8 cellular contexts compared by ENCODE assay signal in genomic region chr14:102096569-102097188, GRCh38. TPM values are rescaled to one million over a fixed set of nuclear protein-coding genes. Genes with fewer than 3 reads are reported as not detected.
DNase-seq lines count a peak whose midpoint lies in the region; ATAC-seq and TF ChIP-seq lines count a peak whose summit lies in the region.

No MANE protein-coding gene starts in this region.

- no peaks in the 10 kb centered on the region for H4K20me1 ChIP-seq in fibroblast of lung (ENCODE audit: control insufficient read depth, extremely low read depth, insufficient read depth, low read length)

- no peaks in the 10 kb centered on the region for H3K36me3 ChIP-seq in fibroblast of lung (ENCODE audit: control insufficient read depth, insufficient read depth, low read length)

- H3K4me3 Mint-ChIP-seq in activated T-cell treated with anti-CD3 and anti-CD28 coated beads, Interleukin-2, amount 50 U/mL, for 72 hours, result peak overlapping the region; percentile 39 to 41
- peak overlapping the region in 2 of 3 experiments; percentile 22 to 26 for H3K4me3 Mint-ChIP-seq in nephron

- H3K27me3 Mint-ChIP-seq in activated T-cell treated with anti-CD3 and anti-CD28 coated beads, Interleukin-2, amount 50 U/mL, for 72 hours (ENCODE audit: low read depth), result no peaks in the 10 kb centered on the region
- no peaks in the 10 kb centered on the region for H3K27me3 Mint-ChIP-seq in nephron (ENCODE audit: low read depth)

- peak overlapping the region; percentile 47 for H3K4me2 ChIP-seq in fibroblast of lung (ENCODE audit: extremely low read depth, insufficient read depth, low read length)

- peaks cover 27% of the 10 kb centered on the region for H3K4me1 Mint-ChIP-seq in activated T-cell treated with anti-CD3 and anti-CD28 coated beads, Interleukin-2, amount 50 U/mL, for 72 hours (ENCODE audit: low read depth)
- H3K4me1 Mint-ChIP-seq in nephron, result peaks cover 7% of the 10 kb centered on the region

- no peaks in the 10 kb centered on the region for H3K9me3 ChIP-seq in fibroblast of lung (ENCODE audit: control insufficient read depth, insufficient read depth, low read depth, low read length)

- H2AFZ ChIP-seq in fibroblast of lung (ENCODE audit: low read length), result no peak overlapping the region

- H3K36me3 Mint-ChIP-seq in activated T-cell treated with anti-CD3 and anti-CD28 coated beads, Interleukin-2, amount 50 U/mL, for 72 hours (ENCODE audit: insufficient read depth in 2 of 2), result no peaks in the 10 kb centered on the region
- no peaks in the 10 kb centered on the region for H3K36me3 Mint-ChIP-seq in nephron (ENCODE audit: low read depth)

- H3K9me3 Mint-ChIP-seq in activated T-cell treated with anti-CD3 and anti-CD28 coated beads, Interleukin-2, amount 50 U/mL, for 72 hours, result no peaks in the 10 kb centered on the region
- H3K9me3 Mint-ChIP-seq in nephron, result no peaks in the 10 kb centered on the region

- H3K27ac Mint-ChIP-seq in activated T-cell treated with anti-CD3 and anti-CD28 coated beads, Interleukin-2, amount 50 U/mL, for 72 hours, result no peak overlapping the region
- peak overlapping the region; percentile 59 to 81 (median 72) for H3K27ac Mint-ChIP-seq in nephron

- H3K27ac ChIP-seq in fibroblast of lung (ENCODE audit: insufficient read depth, low read length), result no peak overlapping the region

- no peak overlapping the region for H3K4me3 ChIP-seq in fibroblast of lung (replicated peaks in 1 of 4; ENCODE audit: control extremely low read depth in 1 of 4, insufficient read depth in 1 of 4, low read depth in 3 of 4, low read length in 4 of 4)

- H3K79me2 ChIP-seq in fibroblast of lung (ENCODE audit: control insufficient read depth, insufficient read depth, low read length), result no peaks in the 10 kb centered on the region

- TF ChIP-seq CTCF in fibroblast of lung (conservative IDR thresholded peaks at IDR 0.05 in 1 of 2, IDR thresholded peaks at IDR 0.05 in 1 of 2; ENCODE audit: low read depth in 1 of 2, low read length in 2 of 2) (peak; percentile 76 to 84), nephron (IDR thresholded peaks at IDR 0.05; ENCODE audit: unreplicated experiment in 3 of 3) (peak; percentile 82 to 86 (median 84))

- no peaks in the 10 kb centered on the region for H3K27me3 ChIP-seq in fibroblast of lung (ENCODE audit: control insufficient read depth, insufficient read depth, low read length)

- DNase-seq in COLO668 (lab: John Stamatoyannopoulos, UW; ENCODE audit: unreplicated experiment) (peak; percentile 80), HuH-7 (ENCODE audit: low spot score) (peak; percentile 66), OCI-M1 (lab: John Stamatoyannopoulos, UW) (peak; percentile 77), fibroblast of lung (ENCODE audit: low read depth in 2 of 2) (peak; percentile 66 to 83)
- peak; percentile 58 to 69 for DNase-seq in activated T-cell treated with anti-CD3 and anti-CD28 coated beads, Interleukin-2, amount 50 U/mL, for 72 hours
- peak; percentile 8 to 60 (median 46) for DNase-seq in stimulated activated naive CD4-positive, alpha-beta T cell (lab: John Stamatoyannopoulos, UW)

- peaks cover 12% of the 10 kb centered on the region for H3K4me1 ChIP-seq in fibroblast of lung (ENCODE audit: control insufficient read depth, extremely low read depth, insufficient read depth, low read length)

- H3K9ac ChIP-seq in fibroblast of lung (ENCODE audit: insufficient read depth, low read length), result no peak overlapping the region

- peak; percentile 50 to 56 for ATAC-seq in activated T-cell treated with anti-CD3 and anti-CD28 coated beads, Interleukin-2, amount 50 U/mL, for 72 hours (replicated peaks in 1 of 2)
- ATAC-seq in GM18511 (IDR thresholded peaks at IDR 0.05; ENCODE audit: unreplicated experiment), result no peak

RNA-seq across cellular contexts. Expression of gene HSP90AA1, which starts 9.8 kb away (rescaled TPM):
- total RNA-seq in activated T-cell treated with anti-CD3 and anti-CD28 coated beads, Interleukin-2, amount 50 U/mL, for 72 hours, result 100 to 1,000 TPM; 353 to 377 TPM
- total RNA-seq in fibroblast of lung, result 342 and 430 TPM in 2 replicates
- polyA plus RNA-seq in fibroblast of lung, result 493 and 775 TPM in 2 replicates
- polyA plus RNA-seq in fibroblast of lung (2012), result 420 and 539 TPM in 2 replicates
- polyA minus RNA-seq in fibroblast of lung (ENCODE audit: low replicate concordance), result 56.7 and 74.0 TPM in 2 replicates

RNA-seq across cellular contexts. Expression of gene WDR20, which starts 43.0 kb away (rescaled TPM):
- total RNA-seq in activated T-cell treated with anti-CD3 and anti-CD28 coated beads, Interleukin-2, amount 50 U/mL, for 72 hours, result 10 to 100 TPM; 23.8 to 29.9 TPM
- 13.4 and 17.8 TPM in 2 replicates for total RNA-seq in fibroblast of lung
- 16.1 and 17.2 TPM in 2 replicates for polyA plus RNA-seq in fibroblast of lung
- polyA plus RNA-seq in fibroblast of lung (2012), result 15.0 and 16.4 TPM in 2 replicates
- polyA minus RNA-seq in fibroblast of lung (ENCODE audit: low replicate concordance), result 8.3 and 24.4 TPM in 2 replicates
